Comparison of ENCODE assay signal across 1 cellular context in the genomic region with DNA sequence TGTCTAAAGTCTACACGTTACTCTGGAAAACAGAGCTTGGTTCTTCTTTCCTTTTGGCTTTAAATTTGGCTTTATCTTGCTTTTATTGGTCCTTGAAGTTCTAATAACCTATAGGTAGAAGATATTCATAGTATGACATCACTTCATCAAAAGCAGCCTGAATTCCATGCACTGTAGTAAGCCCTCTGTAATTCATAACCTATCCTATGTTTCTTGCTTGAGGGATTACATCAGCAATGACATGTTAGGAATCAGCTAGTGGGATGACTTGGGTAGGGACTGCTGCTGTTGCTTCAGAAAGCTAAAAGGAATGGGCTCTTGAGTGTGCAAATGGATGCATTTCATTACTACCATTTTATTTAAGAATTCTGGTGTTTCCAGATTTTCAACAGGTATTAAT.
A peak's percentile ranks its signal among the peaks of the same experiment; 100 is the strongest.
TF ChIP-seq lines count a peak whose summit lies in the region.

No MANE protein-coding gene starts in this region.

TF ChIP-seq in HEK293, 187 proteins besides CTCF, POLR2A, EP300 and RAD21 (continued from another document):
- TF ChIP-seq SCRT2 (tag by site-specific recombination; IDR thresholded peaks at IDR 0.05) (peak; percentile 38; the same call in 1 of the 2 replicates), ZNF558 (tag by site-specific recombination; IDR thresholded peaks at IDR 0.05) (no peak), KLF10 (tag by site-specific recombination; IDR thresholded peaks at IDR 0.05) (no peak), ZNF518A (tag by site-specific recombination; conservative IDR thresholded peaks at IDR 0.05; ENCODE audit: low read depth) (0 out of 2 replicates have a peak, but pooled peaks have one; percentile 25), ZNF292 (tag by site-specific recombination; IDR thresholded peaks at IDR 0.05; ENCODE audit: borderline replicate concordance, low read depth) (no peak), ZNF76 (tag by site-specific recombination; IDR thresholded peaks at IDR 0.05; ENCODE audit: borderline replicate concordance, low read depth) (no peak)
- TF ChIP-seq, protein P1, sequence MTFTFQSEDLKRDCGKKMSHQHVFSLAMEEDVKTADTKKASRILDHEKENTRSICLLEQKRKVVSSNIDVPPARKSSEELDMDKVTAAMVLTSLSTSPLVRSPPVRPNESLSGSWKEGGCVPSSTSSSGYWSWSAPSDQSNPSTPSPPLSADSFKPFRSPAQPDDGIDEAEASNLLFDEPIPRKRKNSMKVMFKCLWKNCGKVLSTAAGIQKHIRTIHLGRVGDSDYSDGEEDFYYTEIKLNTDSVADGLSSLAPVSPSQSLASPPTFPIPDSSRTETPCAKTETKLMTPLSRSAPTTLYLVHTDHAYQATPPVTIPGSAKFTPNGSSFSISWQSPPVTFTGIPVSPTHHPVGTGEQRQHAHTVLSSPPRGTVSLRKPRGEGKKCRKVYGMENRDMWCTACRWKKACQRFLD (tag by site-specific recombination; IDR thresholded peaks at IDR 0.05) = no peak
TF ChIP-seq in HEK293: peak in this region for 4.
